Comparison of ENCODE assay signal across 8 cellular contexts in genomic region chr11:19723572-19724342, GRCh38. TPM values are rescaled to one million over a fixed set of nuclear protein-coding genes. Genes with fewer than 3 reads are reported as not detected.
A peak's percentile ranks its signal among the peaks of the same experiment; 100 is the strongest.
DNase-seq lines count a peak whose midpoint lies in the region; ATAC-seq and TF ChIP-seq lines count a peak whose summit lies in the region.

No MANE protein-coding gene starts in this region.

- dilution Hi-C loops in IMR-90 (cut with HindIII; ENCODE audit: low sequenced_read_pairs, unreplicated experiment) = no loop called here

- no peaks in the 10 kb centered on the region for H3K9me3 ChIP-seq in IMR-90 (ENCODE audit: control insufficient read depth, insufficient read depth, low read length)

- H4K20me1 ChIP-seq in IMR-90 (ENCODE audit: insufficient read depth, low read length) = peaks cover 12% of the 10 kb centered on the region

- H3K9me3 Mint-ChIP-seq in activated T-helper 2 cell treated with anti-CD3 and anti-CD28 coated beads, Interferon-gamma antibody, Interleukin-2, Interleukin-4, amounts not matched to agents 10 μg/mL and 5 μg/mL and 100 μg/mL, durations not matched to agents 14 hours and 24 hours and 36 hours = no peaks in the 10 kb centered on the region

- H2BK5ac ChIP-seq in IMR-90 (ENCODE audit: low read depth, low read length, poor library complexity, severe bottlenecking) = no peak overlapping the region

- peak overlapping the region; percentile 32 for H4K5ac ChIP-seq in IMR-90 (ENCODE audit: low read depth, low read length)

- H4K91ac ChIP-seq in IMR-90 (ENCODE audit: insufficient read depth, low read depth, low read length) = no peak overlapping the region

- TF ChIP-seq POLR2A in IMR-90 (IDR thresholded peaks at IDR 0.05; ENCODE audit: low read depth, low read length) = no peak

- no peak overlapping the region; the same call in 1 of the 2 replicates for H2BK120ac ChIP-seq in IMR-90 (ENCODE audit: low read depth, low read length)

- in situ Hi-C loops in IMR-90 (cut with MboI; ENCODE audit: low sequenced_read_pairs) = no loop called here

- TF ChIP-seq CTCF in IMR-90 (conservative IDR thresholded peaks at IDR 0.05; ENCODE audit: low read depth, low read length) = no peak

- intact Hi-C loops in IMR-90 (cut with micrococcal nuclease) = no loop called here
- intact Hi-C loops in activated T-helper 2 cell treated with anti-CD3 and anti-CD28 coated beads, Interferon-gamma antibody, Interleukin-2, Interleukin-4, amounts not matched to agents 10 μg/mL and 5 μg/mL and 100 μg/mL, durations not matched to agents 14 hours and 24 hours and 36 hours (cut with micrococcal nuclease) = loop anchor here (1.0 kb wide), 1 partner anchor 11 kb away; the partner anchor contains the start of gene NAV2
- intact Hi-C loops in head of caudate nucleus (cut with DNase I) = no loop called here

- H3K27ac Mint-ChIP-seq in activated T-helper 2 cell treated with anti-CD3 and anti-CD28 coated beads, Interferon-gamma antibody, Interleukin-2, Interleukin-4, amounts not matched to agents 10 μg/mL and 5 μg/mL and 100 μg/mL, durations not matched to agents 14 hours and 24 hours and 36 hours = peak overlapping the region; percentile 79

- H3K18ac ChIP-seq in IMR-90 (ENCODE audit: low read depth, low read length) = peak overlapping the region; percentile 54; the same call in 1 of the 2 replicates

- H3K9ac ChIP-seq in IMR-90 (ENCODE audit: low read depth, low read length) = no peak overlapping the region

- no peaks in the 10 kb centered on the region for H3K36me3 Mint-ChIP-seq in activated T-helper 2 cell treated with anti-CD3 and anti-CD28 coated beads, Interferon-gamma antibody, Interleukin-2, Interleukin-4, amounts not matched to agents 10 μg/mL and 5 μg/mL and 100 μg/mL, durations not matched to agents 14 hours and 24 hours and 36 hours (ENCODE audit: low read depth)

- 0% methylated on average over 2 of the region's 5 CpGs; no CpG with 5 or more reads in 1 of the 2 experiments for WGBS in IMR-90 (ENCODE audit: extremely low coverage in 2 of 2, insufficient read length in 1 of 2), 2 experiments

- H2BK15ac ChIP-seq in IMR-90 (ENCODE audit: low read depth, low read length) = peak overlapping the region; percentile 12; the same call in 1 of the 3 replicates

- peaks cover 72 to 78% of the 10 kb centered on the region in 2 experiments for H3K79me1 ChIP-seq in IMR-90 (ENCODE audit: low read depth in 1 of 2, low read length in 2 of 2)

- no peak overlapping the region for H3K4me3 ChIP-seq in IMR-90 (ENCODE audit: insufficient read depth, low read depth, low read length)

- H2AK5ac ChIP-seq in IMR-90 (ENCODE audit: low read depth, low read length) = no peak overlapping the region

- no peaks in the 10 kb centered on the region for H3K27me3 ChIP-seq in IMR-90 (ENCODE audit: control insufficient read depth, insufficient read depth, low read length)

- BruUV-seq in IMR-90 (replicated peaks; lab: Mats Ljungman, UMichigan) = no TSS peak

- H3K14ac ChIP-seq in IMR-90 (replicated peaks; ENCODE audit: low read depth, low read length) = no peak overlapping the region; the same call in 1 of the 2 replicates

- H3K4me3 Mint-ChIP-seq in activated T-helper 2 cell treated with anti-CD3 and anti-CD28 coated beads, Interferon-gamma antibody, Interleukin-2, Interleukin-4, amounts not matched to agents 10 μg/mL and 5 μg/mL and 100 μg/mL, durations not matched to agents 14 hours and 24 hours and 36 hours (ENCODE audit: low read depth) = no peak overlapping the region

- no peak for TF ChIP-seq RAD21 in IMR-90 (IDR thresholded peaks at IDR 0.05; ENCODE audit: low read length)

- peaks cover 4% of the 10 kb centered on the region for H3K27me3 Mint-ChIP-seq in activated T-helper 2 cell treated with anti-CD3 and anti-CD28 coated beads, Interferon-gamma antibody, Interleukin-2, Interleukin-4, amounts not matched to agents 10 μg/mL and 5 μg/mL and 100 μg/mL, durations not matched to agents 14 hours and 24 hours and 36 hours (ENCODE audit: low read depth)

- 0 out of 2 replicates have a peak overlapping the region, but pooled peaks have one; percentile 17 for H2BK20ac ChIP-seq in IMR-90 (ENCODE audit: low read depth, low read length)

- POLR2A ChIA-PET in IMR-90 (lab: Charles Lee; ENCODE audit: unreplicated experiment) = no interaction called here

- H3K9me1 ChIP-seq in IMR-90 (ENCODE audit: insufficient read depth, low read length) = peaks cover 26% of the 10 kb centered on the region

- ATAC-seq in IMR-90 (ENCODE audit: low read depth) (peak; percentile 42), GM21786 (IDR thresholded peaks at IDR 0.05; ENCODE audit: unreplicated experiment) (no peak), HG02885 (IDR thresholded peaks at IDR 0.05; ENCODE audit: poor library complexity, unreplicated experiment) (no peak), HG02678 (IDR thresholded peaks at IDR 0.05; ENCODE audit: unreplicated experiment) (no peak), HG03342 (IDR thresholded peaks at IDR 0.05; ENCODE audit: unreplicated experiment) (no peak)

- H3K27ac ChIP-seq in IMR-90 (ENCODE audit: insufficient read depth, low read length) = 0 out of 2 replicates have a peak overlapping the region, but pooled peaks have one; percentile 0

- H2AFZ ChIP-seq in IMR-90 (replicated peaks; ENCODE audit: low read length, poor library complexity) = peak overlapping the region; percentile 2

- peaks cover 3% of the 10 kb centered on the region; the same call in 1 of the 2 replicates for H3K36me3 ChIP-seq in IMR-90 (ENCODE audit: control insufficient read depth, insufficient read depth, low read length)

- CTCF ChIA-PET in IMR-90 (lab: Yijun Ruan, JAX) = interaction anchor here (0.8 to 1.5 kb wide), 2 partner anchors 19 to 166 kb away, joined by 3 to 5 read pairs; no protein-coding TSS in a partner anchor

- H3K56ac ChIP-seq in IMR-90 (ENCODE audit: extremely low read depth, insufficient read depth, low read length) = no peak overlapping the region

- H3K23ac ChIP-seq in IMR-90 (ENCODE audit: low read depth, low read length) = no peak overlapping the region; the same call in 1 of the 2 replicates

- no peak overlapping the region; a peak in 1 of 4 replicates for H4K8ac ChIP-seq in IMR-90 (ENCODE audit: low read depth in 2 of 2, low read length in 2 of 2)

- H3K4me1 ChIP-seq in IMR-90 (ENCODE audit: control insufficient read depth, insufficient read depth, low read length) = peaks cover 22% of the 10 kb centered on the region

- H3K4me2 ChIP-seq in IMR-90 (ENCODE audit: low read depth, low read length) = peak overlapping the region; percentile 3; the same call in 1 of the 2 replicates

- no peak overlapping the region for H2AK9ac ChIP-seq in IMR-90 (replicated peaks; ENCODE audit: low read depth, low read length, poor library complexity)

- H3K4ac ChIP-seq in IMR-90 (ENCODE audit: low read depth, low read length) = peak overlapping the region; percentile 4; the same call in 1 of the 2 replicates

- H3K4me1 Mint-ChIP-seq in activated T-helper 2 cell treated with anti-CD3 and anti-CD28 coated beads, Interferon-gamma antibody, Interleukin-2, Interleukin-4, amounts not matched to agents 10 μg/mL and 5 μg/mL and 100 μg/mL, durations not matched to agents 14 hours and 24 hours and 36 hours (ENCODE audit: low read depth) = peaks cover 17% of the 10 kb centered on the region

- DNase-seq in IMR-90 (peak; percentile 55), head of caudate nucleus (peak in 25 of 42 donors; percentile 18 to 82 (median 44))
- peak; percentile 22 for DNase-seq in activated T-helper 2 cell treated with anti-CD3 and anti-CD28 coated beads, Interferon-gamma antibody, Interleukin-2, Interleukin-4, amounts not matched to agents 10 μg/mL and 5 μg/mL and 100 μg/mL, durations not matched to agents 14 hours and 24 hours and 36 hours (ENCODE audit: low spot score)
- peak; percentile 14 for DNase-seq in stimulated activated CD4-positive, alpha-beta T cell treated with anti-CD3 and anti-CD28 coated beads, Interleukin-4, amount 100 ng/mL, for 1 hour

TF ChIP-seq in IMR-90, 13 proteins besides CTCF, POLR2A, EP300 and RAD21 (continues in another document):
- TF ChIP-seq RCOR1 (IDR thresholded peaks at IDR 0.05; ENCODE audit: insufficient replicate concordance, low read length) (no peak), SMC3 (IDR thresholded peaks at IDR 0.05; ENCODE audit: low read depth, low read length) (0 out of 2 replicates have a peak, but pooled peaks have one; percentile 4), FOS (IDR thresholded peaks at IDR 0.05; ENCODE audit: low read depth, low read length) (peak; percentile 53; the same call in 1 of the 2 replicates), CEBPB (IDR thresholded peaks at IDR 0.05; ENCODE audit: low read depth, low read length) (no peak), MXI1 (IDR thresholded peaks at IDR 0.05; ENCODE audit: borderline replicate concordance, low read depth, low read length) (0 out of 2 replicates have a peak, but pooled peaks have one; percentile 54), NFE2L2 (IDR thresholded peaks at IDR 0.05; ENCODE audit: low read depth, low read length) (no peak), MAFK (IDR thresholded peaks at IDR 0.05; ENCODE audit: low read depth, low read length) (no peak), BHLHE40 (IDR thresholded peaks at IDR 0.05; ENCODE audit: low read depth, low read length) (peak; percentile 85), ELK1 (IDR thresholded peaks at IDR 0.05; ENCODE audit: borderline replicate concordance, low read depth, low read length) (no peak), MAZ (IDR thresholded peaks at IDR 0.05; ENCODE audit: borderline replicate concordance, low read depth, low read length) (no peak)

RNA-seq across cellular contexts. Expression of gene NAV2, which starts 11.1 kb away (rescaled TPM):
- total RNA-seq in IMR-90 (2012; rRNA removed) = 4.5 and 4.7 TPM in 2 replicates
- polyA plus RNA-seq in IMR-90 (2012; rRNA removed) = 12.3 and 12.6 TPM in 2 replicates
- polyA plus RNA-seq in IMR-90 (2012; cell fraction: cytosol; rRNA removed) = 4.9 and 7.2 TPM in 2 replicates
- polyA plus RNA-seq in IMR-90 (2012; cell fraction: nucleus; rRNA removed; ENCODE audit: low replicate concordance) = 50.0 and 63.2 TPM in 2 replicates
- 0.02 and 0.39 TPM in 2 replicates for total RNA-seq in activated T-helper 2 cell treated with anti-CD3 and anti-CD28 coated beads, Interferon-gamma antibody, Interleukin-2, Interleukin-4, amounts not matched to agents 10 μg/mL and 5 μg/mL and 100 μg/mL, durations not matched to agents 14 hours and 24 hours and 36 hours
